Comparison of ENCODE assay signal across 19 cellular contexts in the genomic region with DNA sequence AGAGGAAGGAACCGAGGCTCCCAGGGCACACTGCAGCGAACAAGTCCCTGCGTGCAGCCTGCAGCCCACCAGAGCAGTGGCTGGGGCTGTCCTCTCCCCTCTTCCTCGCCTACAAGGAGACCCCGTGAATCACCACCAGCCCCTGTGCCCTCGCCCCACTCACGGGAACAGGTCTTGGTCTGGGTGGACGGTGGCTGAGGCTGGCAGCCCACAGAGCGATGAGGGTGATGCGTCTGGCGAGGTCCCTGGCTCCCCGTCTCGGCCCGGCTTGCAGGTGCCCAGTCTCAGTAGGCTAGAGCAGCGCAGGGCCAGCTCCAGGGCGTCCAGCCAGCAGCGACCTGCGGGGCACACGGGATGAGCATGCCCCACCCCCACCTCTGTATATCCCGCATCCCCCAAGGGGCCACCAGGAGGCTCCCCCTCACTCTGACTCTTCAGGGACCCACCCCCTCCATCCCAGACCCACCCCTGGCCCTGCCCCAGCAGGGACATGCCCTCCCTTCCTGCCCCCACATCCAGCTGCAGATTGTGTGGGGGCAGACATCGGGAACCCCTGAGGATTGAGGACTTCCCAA. TPM values are rescaled to one million over a fixed set of nuclear protein-coding genes. Genes with fewer than 3 reads are reported as not detected.
DNase-seq lines count a peak whose midpoint lies in the region; ATAC-seq and TF ChIP-seq lines count a peak whose summit lies in the region.
"Had no signal": no experiment of that assay in that cellular context is flagged by ENCODE, and none has a peak within 500 bp of the region (broad histone marks: within the 10 kb centered on the region; RNA-seq: fewer than 3 reads in every experiment).

No MANE protein-coding gene starts in this region.

- no peak for TF ChIP-seq CTCF in chondrocyte (IDR thresholded peaks at IDR 0.05)
- TF ChIP-seq CTCF in lower lobe of right lung (IDR thresholded peaks at IDR 0.05), result no peak
- TF ChIP-seq CTCF in tibial artery (IDR thresholded peaks at IDR 0.05), result no peak

- H3K9me3 ChIP-seq in lower lobe of right lung (no peaks in the 10 kb centered on the region), tibial artery (no peaks in the 10 kb centered on the region)
- H3K9me3 ChIP-seq: A549, tibial nerve had no signal

- no peak overlapping the region for H3K27ac ChIP-seq in lower lobe of right lung
- no peak overlapping the region for H3K27ac ChIP-seq in tibial artery
- H3K27ac ChIP-seq: A549, RWPE1 had no signal

- H3K4me1 ChIP-seq in lower lobe of right lung, result peaks cover 10% of the 10 kb centered on the region
- H3K4me1 ChIP-seq in tibial artery, result peaks cover 0 to 3% (median 0%) of the 10 kb centered on the region in 4 donors
- H3K4me1 ChIP-seq: A549 had no signal

- in situ Hi-C loops in ACHN (cut with HindIII; ENCODE audit: low pct_ligation_motif_present, low pct_unique_long_range_greater_than_20kb, low sequenced_read_pairs), result no loop called here

- H3K27me3 ChIP-seq in lower lobe of right lung (ENCODE audit: low read depth) (no peaks in the 10 kb centered on the region), tibial artery (no peaks in the 10 kb centered on the region)
- H3K27me3 ChIP-seq: tibial nerve had no signal

- H3K27me3 Mint-ChIP-seq in chondrocyte (ENCODE audit: low read depth), result no peaks in the 10 kb centered on the region
- H3K27me3 Mint-ChIP-seq in activated CD4-positive, alpha-beta memory T cell treated with anti-CD3 and anti-CD28 coated beads for 36 hours, result no peaks in the 10 kb centered on the region
- H3K27me3 Mint-ChIP-seq: brain had no signal

- POLR2A ChIA-PET in activated CD4-positive, alpha-beta memory T cell treated with anti-CD3 and anti-CD28 coated beads for 36 hours (lab: Charles Lee), result no interaction called here

- H3K36me3 ChIP-seq in lower lobe of right lung (peaks cover 40% of the 10 kb centered on the region), tibial artery (peaks cover 32 to 81% (median 76%) of the 10 kb centered on the region in 3 donors)

- DNase-seq in activated T-cell treated with anti-CD3 and anti-CD28 coated beads, Interleukin-2, amount 50 U/mL, for 1 hour, result peak; percentile 6
- DNase-seq in activated T-cell treated with anti-CD3 and anti-CD28 coated beads, Interleukin-2, amount 50 U/mL, for 48 hours, result no peak
- DNase-seq in chondrocyte (ENCODE audit: low spot score), result peak; percentile 91
- DNase-seq in lower lobe of right lung, result peak; percentile 40
- DNase-seq in tibial artery, result peak; percentile 18 to 63
- DNase-seq in ACHN, result no peak
- DNase-seq in activated CD4-positive, alpha-beta memory T cell treated with anti-CD3 and anti-CD28 coated beads for 36 hours, result no peak
- DNase-seq in activated gamma-delta T cell treated with Interleukin-2 at 50 U/mL for 16 hours, result no peak
- DNase-seq: activated CD4-positive, alpha-beta T cell treated with anti-CD3 and anti-CD28 coated beads for 4 hours; Kasumi-1; NCI-H187; stimulated activated CD4-positive, alpha-beta T cell treated with anti-CD3 and anti-CD28 coated beads, Interleukin-2, amount 100 ng/mL, for 48 hours; stimulated activated naive CD8-positive, alpha-beta T cell treated with anti-CD3 and anti-CD28 coated beads, Interleukin-15, Interleukin-2, amounts not matched to agents 100 U/mL and 50 U/mL, for 24 hours had no signal

- CTCF ChIA-PET in activated CD4-positive, alpha-beta memory T cell treated with anti-CD3 and anti-CD28 coated beads for 36 hours (lab: Charles Lee), result interaction anchor here (4.5 kb wide), 1 partner anchor 109 kb away, joined by 19 read pairs; no protein-coding TSS in a partner anchor

- H3K27ac Mint-ChIP-seq in chondrocyte (ENCODE audit: unreplicated experiment), result no peak overlapping the region
- no peak overlapping the region for H3K27ac Mint-ChIP-seq in activated CD4-positive, alpha-beta memory T cell treated with anti-CD3 and anti-CD28 coated beads for 36 hours
- H3K27ac Mint-ChIP-seq: activated T-helper 2 cell treated with anti-CD3 and anti-CD28 coated beads, Interferon-gamma antibody, Interleukin-2, Interleukin-4, amounts not matched to agents 10 μg/mL and 5 μg/mL and 100 μg/mL, durations not matched to agents 14 hours and 24 hours and 36 hours had no signal

- H3K4me3 Mint-ChIP-seq in chondrocyte (ENCODE audit: unreplicated experiment), result no peak overlapping the region
- H3K4me3 Mint-ChIP-seq in activated CD4-positive, alpha-beta memory T cell treated with anti-CD3 and anti-CD28 coated beads for 36 hours, result no peak overlapping the region
- H3K4me3 Mint-ChIP-seq: brain had no signal

- no peak for ATAC-seq in lower lobe of right lung
- ATAC-seq: A549; left colon; stimulated activated naive CD8-positive, alpha-beta T cell treated with anti-CD3 and anti-CD28 coated beads, Interleukin-15, Interleukin-2, amounts not matched to agents 100 U/mL and 50 U/mL, for 24 hours had no signal

- intact Hi-C loops in lower lobe of right lung (cut with DNase I), result no loop called here
- intact Hi-C loops in tibial artery (cut with DNase I; ENCODE audit: low total_unique reads), result loop anchor here (10.0 kb wide), 1 partner anchor 107 kb away; a partner anchor contains a TSS
- intact Hi-C loops in activated CD4-positive, alpha-beta memory T cell treated with anti-CD3 and anti-CD28 coated beads for 36 hours (cut with micrococcal nuclease), result no loop called here

- peaks cover 17% of the 10 kb centered on the region for H3K36me3 Mint-ChIP-seq in chondrocyte (ENCODE audit: low read depth)
- no peaks in the 10 kb centered on the region for H3K36me3 Mint-ChIP-seq in activated CD4-positive, alpha-beta memory T cell treated with anti-CD3 and anti-CD28 coated beads for 36 hours

- H3K4me3 ChIP-seq in lower lobe of right lung (no peak overlapping the region), tibial artery (no peak overlapping the region)
- H3K4me3 ChIP-seq: A549, tibial nerve had no signal

- no peaks in the 10 kb centered on the region for H3K9me3 Mint-ChIP-seq in chondrocyte (ENCODE audit: low read depth)
- H3K9me3 Mint-ChIP-seq in activated CD4-positive, alpha-beta memory T cell treated with anti-CD3 and anti-CD28 coated beads for 36 hours, result no peaks in the 10 kb centered on the region
- H3K9me3 Mint-ChIP-seq: activated T-helper 2 cell treated with anti-CD3 and anti-CD28 coated beads, Interferon-gamma antibody, Interleukin-2, Interleukin-4, amounts not matched to agents 10 μg/mL and 5 μg/mL and 100 μg/mL, durations not matched to agents 14 hours and 24 hours and 36 hours had no signal

- H3K4me1 Mint-ChIP-seq in chondrocyte (ENCODE audit: low read depth), result no peaks in the 10 kb centered on the region
- no peaks in the 10 kb centered on the region for H3K4me1 Mint-ChIP-seq in activated CD4-positive, alpha-beta memory T cell treated with anti-CD3 and anti-CD28 coated beads for 36 hours (ENCODE audit: low read depth)
- H3K4me1 Mint-ChIP-seq: brain had no signal

RNA-seq across cellular contexts. Expression of a gene that starts 50.5 kb away (rescaled TPM):
- total RNA-seq in chondrocyte (49.3 to 106 TPM (median 101 TPM) in 3 replicates), lower lobe of right lung (40.2 TPM)
- 10 to 100 TPM; 94.7 to 97.5 TPM for total RNA-seq in activated CD4-positive, alpha-beta memory T cell treated with anti-CD3 and anti-CD28 coated beads for 36 hours

RNA-seq across cellular contexts. Expression of a gene that starts 57.4 kb away (rescaled TPM):
- 43.9 to 78.9 TPM (median 47.6 TPM) in 3 replicates for total RNA-seq in chondrocyte
- 46.2 TPM for total RNA-seq in lower lobe of right lung
- 1 to 10 TPM; 4.6 to 4.7 TPM for total RNA-seq in activated CD4-positive, alpha-beta memory T cell treated with anti-CD3 and anti-CD28 coated beads for 36 hours

Comparison
In these comparisons a context has a peak if more than half of its experiments do, and no peak if none do; other contexts are left out.
1. DNase-seq: peak in activated T-cell treated with anti-CD3 and anti-CD28 coated beads, Interleukin-2, amount 50 U/mL, for 1 hour (single experiment), chondrocyte (single experiment), lower lobe of right lung (single experiment) and tibial artery (2 of 2); none in activated T-cell treated with anti-CD3 and anti-CD28 coated beads, Interleukin-2, amount 50 U/mL, for 48 hours (0 of 2), ACHN (single experiment), activated CD4-positive, alpha-beta memory T cell treated with anti-CD3 and anti-CD28 coated beads for 36 hours (single experiment) and activated gamma-delta T cell treated with Interleukin-2 at 50 U/mL for 16 hours (single experiment).